8 cellular contexts compared by ENCODE assay signal in genomic region chr1:26788515-26788785, GRCh38. TPM values are rescaled to one million over a fixed set of nuclear protein-coding genes. Genes with fewer than 3 reads are reported as not detected.
A peak's percentile ranks its signal among the peaks of the same experiment; 100 is the strongest.
DNase-seq lines count a peak whose midpoint lies in the region; ATAC-seq, FAIRE-seq and TF ChIP-seq lines count a peak whose summit lies in the region.

No MANE protein-coding gene starts in this region.

- peak overlapping the region; percentile 96 for H3K4me2 ChIP-seq in K562 (ENCODE audit: insufficient read depth, low read length)

- H3K36me3 ChIP-seq in K562 (ENCODE audit: control insufficient read depth, insufficient read depth, low read length) (peaks cover 4% of the 10 kb centered on the region), lung (ENCODE audit: control insufficient read depth in 2 of 2, insufficient read depth in 2 of 2, low read length in 2 of 2) (peaks cover 0 to 2% of the 10 kb centered on the region in 2 donors), upper lobe of left lung (peaks cover 0 to 10% (median 0%) of the 10 kb centered on the region in 4 donors)

- H3K9me3 ChIP-seq in K562 (replicated peaks; ENCODE audit: control insufficient read depth, insufficient read depth, low read depth, low read length) (no peaks in the 10 kb centered on the region), lung (ENCODE audit: control insufficient read depth in 2 of 2, insufficient read depth in 1 of 2, low read length in 1 of 2) (no peaks in the 10 kb centered on the region), upper lobe of left lung (no peaks in the 10 kb centered on the region)

- FAIRE-seq in K562 (lab: Jason Lieb, UNC), result no peak

- WGBS in K562 (ENCODE audit: insufficient coverage, low coverage, missing lambda C conversion rate), result 6% methylated on average over 10 of the region's 10 CpGs
- WGBS in lung, 2 donors, result 2 to 3% methylated on average over 10 of the region's 10 CpGs
- 0 to 3% methylated on average over 1 to 10 of the region's 10 CpGs for WGBS in upper lobe of left lung, 2 donors

- intact Hi-C loops in K562 (cut with micrococcal nuclease), result loop anchor here (1.0 to 5.0 kb wide), 3 partner anchors 66 to 301 kb away; no protein-coding TSS in a partner anchor

- ATAC-seq in K562 (no peak), lung (ENCODE audit: insufficient read depth, low FRiP score) (no peak), upper lobe of left lung (ENCODE audit: low FRiP score in 2 of 2) (no peak), HG02798 (IDR thresholded peaks at IDR 0.05; ENCODE audit: poor library complexity, unreplicated experiment) (no peak)

- no peaks in the 10 kb centered on the region for H3K9me3 Mint-ChIP-seq in activated naive CD4-positive, alpha-beta T cell treated with anti-CD3 and anti-CD28 coated beads, Interleukin-2, amount 10 ng/mL, durations not matched to agents 7 days and 5 days

- POLR2A ChIA-PET in K562 (lab: Yijun Ruan, JAX), result interaction anchor here (0.9 to 9.2 kb wide), 25 partner anchors 10 to 288 kb away, joined by 3 to 112 read pairs (median 7); partner anchors contain the start of gene ARID1A

- peak overlapping the region; percentile 97 to 98 for H3K9ac ChIP-seq in K562 (ENCODE audit: insufficient read depth in 1 of 2, low read depth in 2 of 2, low read length in 2 of 2)

- H3K27me3 ChIP-seq in K562 (ENCODE audit: control insufficient read depth in 2 of 2, insufficient read depth in 2 of 2, low read length in 2 of 2) (no peaks in the 10 kb centered on the region), lung (ENCODE audit: control insufficient read depth, insufficient read depth) (no peaks in the 10 kb centered on the region), upper lobe of left lung (no peaks in the 10 kb centered on the region)

- H4K20me1 ChIP-seq in K562 (replicated peaks; ENCODE audit: control insufficient read depth, insufficient read depth, low read length), result no peaks in the 10 kb centered on the region

- H3K4me1 ChIP-seq in K562 (replicated peaks in 1 of 2; ENCODE audit: control insufficient read depth in 2 of 2, insufficient read depth in 2 of 2, low read length in 2 of 2) (peaks cover 55 to 78% of the 10 kb centered on the region in 2 experiments), lung (ENCODE audit: control insufficient read depth in 2 of 2, insufficient read depth in 2 of 2, low read length in 2 of 2) (peaks cover 16 to 29% of the 10 kb centered on the region in 2 donors), upper lobe of left lung (peaks cover 42 to 52% (median 47%) of the 10 kb centered on the region in 4 donors)

- H3K36me3 Mint-ChIP-seq in activated naive CD4-positive, alpha-beta T cell treated with anti-CD3 and anti-CD28 coated beads, Interleukin-2, amount 10 ng/mL, durations not matched to agents 7 days and 5 days, result peaks cover 26% of the 10 kb centered on the region

- H3K27me3 Mint-ChIP-seq in activated naive CD4-positive, alpha-beta T cell treated with anti-CD3 and anti-CD28 coated beads, Interleukin-2, amount 10 ng/mL, durations not matched to agents 7 days and 5 days, result peaks cover 4% of the 10 kb centered on the region

- no TSS peak for BruUV-seq in K562 (replicated peaks; lab: Mats Ljungman, UMichigan)

- no peak for DNase-seq in activated naive CD4-positive, alpha-beta T cell treated with anti-CD3 and anti-CD28 coated beads, Interleukin-2, amount 10 ng/mL, durations not matched to agents 7 days and 5 days
- no peak for DNase-seq in activated naive CD4-positive, alpha-beta T cell treated with Interleukin-2 at 50 U/mL for 16 hours
- DNase-seq in K562 (ENCODE audit: extremely low read depth in 1 of 4, low spot score in 3 of 4) (no peak), lung (ENCODE audit: low spot score) (peak; percentile 32), upper lobe of left lung (peak in 1 of 2 donors; percentile 33), GM13977 (ENCODE audit: low spot score) (no peak)
- DNase-seq in stimulated activated naive CD4-positive, alpha-beta T cell (lab: John Stamatoyannopoulos, UW), result no peak

- peak overlapping the region; percentile 100 for H3K27ac Mint-ChIP-seq in activated naive CD4-positive, alpha-beta T cell treated with anti-CD3 and anti-CD28 coated beads, Interleukin-2, amount 10 ng/mL, durations not matched to agents 7 days and 5 days

- peaks cover 79% of the 10 kb centered on the region for H3K4me1 Mint-ChIP-seq in activated naive CD4-positive, alpha-beta T cell treated with anti-CD3 and anti-CD28 coated beads, Interleukin-2, amount 10 ng/mL, durations not matched to agents 7 days and 5 days

- H3K4me3 ChIP-seq in K562, result peak overlapping the region; percentile 66
- H3K4me3 ChIP-seq in lung, result peak overlapping the region; percentile 72
- peak overlapping the region; percentile 55 to 79 (median 68) for H3K4me3 ChIP-seq in upper lobe of left lung

- H3K27ac ChIP-seq in K562 (ENCODE audit: extremely low read depth, low read depth, low read length) (peak overlapping the region; percentile 98), lung (ENCODE audit: low read depth in 1 of 2, low read length in 1 of 2) (peak overlapping the region; percentile 96 to 97), upper lobe of left lung (peak overlapping the region; percentile 96 to 100 (median 100))

- H3K9me1 ChIP-seq in K562 (ENCODE audit: control insufficient read depth, insufficient read depth, low read length), result no peaks in the 10 kb centered on the region

- peak overlapping the region; percentile 94 for H2AFZ ChIP-seq in K562 (ENCODE audit: low read depth, low read length)

- no peak for TF ChIP-seq RAD21 in K562 (CRISPR knock-in tag; conservative IDR thresholded peaks at IDR 0.05 in 1 of 2, IDR thresholded peaks at IDR 0.05 in 1 of 2)

- in situ Hi-C loops in K562 (cut with MboI), result no loop called here
- in situ Hi-C loops in GM13977 (cut with MboI; ENCODE audit: low pct_unique_long_range_greater_than_20kb, low sequenced_read_pairs, unreplicated experiment), result no loop called here

- CTCF ChIA-PET in activated naive CD4-positive, alpha-beta T cell treated with anti-CD3 and anti-CD28 coated beads, Interleukin-2, amount 10 ng/mL, durations not matched to agents 7 days and 5 days (lab: Charles Lee), result interaction anchor here (0.6 to 5.8 kb wide), 29 partner anchors 9 to 288 kb away, joined by 3 to 211 read pairs (median 5); no protein-coding TSS in a partner anchor
- CTCF ChIA-PET in K562 (lab: Yijun Ruan, JAX; ENCODE audit: low intra/inter-chr PET ratio), result interaction anchor here (0.6 to 5.0 kb wide), 6 partner anchors 18 to 288 kb away, joined by 3 to 80 read pairs (median 4); no protein-coding TSS in a partner anchor

- TF ChIP-seq EP300 in K562 (IDR thresholded peaks at IDR 0.05; ENCODE audit: low read length) (no peak), upper lobe of left lung (IDR thresholded peaks at IDR 0.05) (no peak)

- TF ChIP-seq POLR2A in K562 (conservative IDR thresholded peaks at IDR 0.05) (no peak), upper lobe of left lung (IDR thresholded peaks at IDR 0.05) (no peak)

- no peak for TF ChIP-seq CTCF in K562 (IDR thresholded peaks at IDR 0.05 in 2 of 3, conservative IDR thresholded peaks at IDR 0.05 in 1 of 3; ENCODE audit: insufficient read depth in 2 of 3, low read depth in 1 of 3, low read length in 3 of 3)
- TF ChIP-seq CTCF in lung (IDR thresholded peaks at IDR 0.05; ENCODE audit: control extremely low read depth, extremely low read depth), result no peak
- no peak for TF ChIP-seq CTCF in upper lobe of left lung (IDR thresholded peaks at IDR 0.05)
- no peak for TF ChIP-seq CTCF in GM13977 (IDR thresholded peaks at IDR 0.05; ENCODE audit: extremely low read depth, insufficient read depth, missing control alignments)

- peak overlapping the region; percentile 78 for H3K4me3 Mint-ChIP-seq in activated naive CD4-positive, alpha-beta T cell treated with anti-CD3 and anti-CD28 coated beads, Interleukin-2, amount 10 ng/mL, durations not matched to agents 7 days and 5 days

- H3K79me2 ChIP-seq in K562 (ENCODE audit: control insufficient read depth, insufficient read depth, low read length), result peaks cover 53% of the 10 kb centered on the region

RNA-seq across cellular contexts. Expression of gene PIGV, which starts 0.7 kb away (rescaled TPM):
- total RNA-seq in K562 (2011; cell fraction: chromatin; rRNA removed; ENCODE audit: low replicate concordance), result 20.0 and 33.4 TPM in 2 replicates
- 34.2 and 35.1 TPM in 2 replicates for total RNA-seq in K562 (2011; cell fraction: nucleolus; rRNA removed)
- 38.2 and 47.9 TPM in 2 replicates for total RNA-seq in K562 (2011; cell fraction: nucleoplasm; rRNA removed)
- 8.4 and 11.3 TPM in 2 replicates for total RNA-seq in K562 (2014; rRNA removed)
- total RNA-seq in K562 (2014; rRNA removed; fragmentation: Illumina TruSeq; extraction: Trizol), result 11.0 and 11.1 TPM in 2 replicates
- total RNA-seq in K562 (2015; rRNA removed; fragmentation: Illumina TruSeq; extraction: Trizol), result 12.0 and 12.2 TPM in 2 replicates
- total RNA-seq in K562 (2021), result 11.2 and 14.7 TPM in 2 replicates
- polyA plus RNA-seq in K562 (2011; rRNA removed), result 21.8 and 25.5 TPM in 2 replicates
- polyA plus RNA-seq in K562 (2011; cell fraction: cytosol; rRNA removed), result 27.4 and 41.1 TPM in 2 replicates
- 33.7 and 36.0 TPM in 2 replicates for polyA plus RNA-seq in K562 (2011; cell fraction: nucleus; rRNA removed)
- 14.0 and 14.4 TPM in 2 replicates for polyA plus RNA-seq in K562 (2012)
- 10.8 and 12.7 TPM in 2 replicates for polyA plus RNA-seq in K562 (2014; fragmentation: Illumina TruSeq; extraction: Trizol)
- 10 to 100 TPM; 11.3 to 11.7 TPM for polyA plus RNA-seq in K562 (2014; fragmentation: Nextera tagmentation; extraction: Ambion mirVana)
- 9.3 and 9.4 TPM in 2 replicates for polyA plus RNA-seq in K562 (2014; rRNA removed)
- polyA minus RNA-seq in K562 (2011; rRNA and poly(A)+ RNA removed), result 21.7 and 27.4 TPM in 2 replicates
- 8.1 and 9.8 TPM in 2 replicates for polyA minus RNA-seq in K562 (2011; cell fraction: cytosol; rRNA and poly(A)+ RNA removed)
- 10.8 and 16.6 TPM in 2 replicates for polyA minus RNA-seq in K562 (2011; cell fraction: nucleus; rRNA and poly(A)+ RNA removed)
- total RNA-seq in lung, result 10 to 100 TPM; 14.3 TPM
- polyA plus RNA-seq in lung, result 10 to 100 TPM in 1 of 2 donors, 1 to 10 TPM in 1; 6.8 to 11.8 TPM
- 10 to 100 TPM; 11.9 to 25.1 (median 17.5) TPM for total RNA-seq in upper lobe of left lung

RNA-seq across cellular contexts. Expression of gene ZDHHC18, which starts 38.0 kb away (rescaled TPM):
- total RNA-seq in K562 (2011; cell fraction: chromatin; rRNA removed; ENCODE audit: low replicate concordance), result 27.0 and 63.1 TPM in 2 replicates
- total RNA-seq in K562 (2011; cell fraction: nucleolus; rRNA removed), result 34.0 and 36.3 TPM in 2 replicates
- 42.0 and 65.9 TPM in 2 replicates for total RNA-seq in K562 (2011; cell fraction: nucleoplasm; rRNA removed)
- 8.2 and 12.4 TPM in 2 replicates for total RNA-seq in K562 (2014; rRNA removed)
- total RNA-seq in K562 (2014; rRNA removed; fragmentation: Illumina TruSeq; extraction: Trizol), result 9.5 and 15.5 TPM in 2 replicates
- 13.3 and 15.8 TPM in 2 replicates for total RNA-seq in K562 (2015; rRNA removed; fragmentation: Illumina TruSeq; extraction: Trizol)
- total RNA-seq in K562 (2021), result 27.4 and 28.9 TPM in 2 replicates
- polyA plus RNA-seq in K562 (2011; rRNA removed), result 31.6 and 51.2 TPM in 2 replicates
- polyA plus RNA-seq in K562 (2011; cell fraction: cytosol; rRNA removed), result 57.8 and 57.9 TPM in 2 replicates
- polyA plus RNA-seq in K562 (2011; cell fraction: nucleus; rRNA removed), result 92.6 and 97.0 TPM in 2 replicates
- polyA plus RNA-seq in K562 (2012), result 20.4 and 29.5 TPM in 2 replicates
- polyA plus RNA-seq in K562 (2014; fragmentation: Illumina TruSeq; extraction: Trizol), result 31.0 and 35.6 TPM in 2 replicates
- polyA plus RNA-seq in K562 (2014; fragmentation: Nextera tagmentation; extraction: Ambion mirVana), result under 1 TPM; 0.42 to 0.45 TPM
- 23.7 and 27.8 TPM in 2 replicates for polyA plus RNA-seq in K562 (2014; rRNA removed)
- 22.2 and 27.6 TPM in 2 replicates for polyA minus RNA-seq in K562 (2011; rRNA and poly(A)+ RNA removed)
- polyA minus RNA-seq in K562 (2011; cell fraction: cytosol; rRNA and poly(A)+ RNA removed), result 25.9 and 31.9 TPM in 2 replicates
- polyA minus RNA-seq in K562 (2011; cell fraction: nucleus; rRNA and poly(A)+ RNA removed), result 9.8 and 16.1 TPM in 2 replicates
- total RNA-seq in lung, result 10 to 100 TPM; 11.6 to 23.6 TPM
- 10 to 100 TPM; 13.0 to 39.1 TPM for polyA plus RNA-seq in lung
- 10 to 100 TPM; 18.9 to 35.9 (median 24.9) TPM for total RNA-seq in upper lobe of left lung
